In the genomic region with DNA sequence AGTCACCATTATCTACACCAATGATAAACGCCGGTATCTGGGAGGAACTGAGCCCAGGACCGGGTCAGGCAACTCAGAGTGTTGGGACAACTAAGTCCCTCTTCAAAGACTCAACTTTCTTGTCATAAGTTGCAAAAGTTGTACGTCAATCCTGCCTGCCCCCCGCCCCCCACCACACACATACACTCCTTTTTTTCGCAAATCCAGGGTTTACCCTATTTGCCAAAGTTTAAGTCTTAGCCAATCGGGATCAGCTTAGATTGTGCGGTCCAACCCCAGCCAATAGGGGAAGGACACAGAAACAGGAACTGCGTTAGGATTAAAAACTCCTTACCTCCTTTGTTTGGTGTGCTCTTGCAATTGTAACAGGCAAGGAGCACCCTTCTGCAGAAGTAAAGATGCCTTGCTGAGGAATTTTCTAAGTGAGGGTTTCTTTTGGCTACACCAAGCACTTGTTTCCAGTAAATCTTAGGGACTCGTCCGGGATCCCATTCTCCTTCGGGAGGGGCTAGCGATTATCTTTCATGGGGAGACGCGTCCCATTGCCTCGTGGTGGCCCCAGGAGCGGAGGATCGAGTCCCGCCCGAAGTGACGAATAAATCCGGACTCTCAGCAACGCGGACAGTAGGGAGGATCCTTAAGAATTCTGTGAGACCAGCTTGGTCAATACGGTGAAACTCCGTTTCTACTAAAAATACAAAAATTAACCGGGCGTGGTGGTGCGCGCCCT, we compare ENCODE assay signal across 8 cellular contexts.
DNase-seq lines count a peak whose midpoint lies in the region; ATAC-seq and TF ChIP-seq lines count a peak whose summit lies in the region.

No MANE protein-coding gene starts in this region.

- peak; percentile 31 for ATAC-seq in GM19463 (IDR thresholded peaks at IDR 0.05; ENCODE audit: unreplicated experiment)

- TF ChIP-seq CTCF in brain (conservative IDR thresholded peaks at IDR 0.05) (peak in 1 of 2 experiments; percentile 9), sigmoid colon (IDR thresholded peaks at IDR 0.05) (no peak)

- DNase-seq in DMS53 treated with DMSO at 0.1 percent for 48 hours (lab: John Stamatoyannopoulos, UW; ENCODE audit: unreplicated experiment) (peak; percentile 49), HK-2 (ENCODE audit: unreplicated experiment) (peak; percentile 37), SJSA1 (ENCODE audit: low read depth in 1 of 2, low spot score in 2 of 2) (peak; percentile 65 to 85), sigmoid colon (peak; percentile 87), NCI-H1694 (lab: John Stamatoyannopoulos, UW) (no peak)

- peaks cover 10% of the 10 kb centered on the region for H3K4me1 Mint-ChIP-seq in brain

- H3K4me3 Mint-ChIP-seq in brain: peak overlapping the region; percentile 96 to 100 (median 98)

- peak overlapping the region; percentile 70 to 96 (median 92) for H3K27ac Mint-ChIP-seq in brain

- TF ChIP-seq EP300 in sigmoid colon (IDR thresholded peaks at IDR 0.05): no peak

- H3K9me3 ChIP-seq in SJSA1 (replicated peaks) (no peaks in the 10 kb centered on the region), iPS-18c (ENCODE audit: control insufficient read depth, insufficient read depth, low read length) (no peaks in the 10 kb centered on the region), sigmoid colon (no peaks in the 10 kb centered on the region)

- intact Hi-C loops in sigmoid colon (cut with DNase I): loop anchor here (5.0 kb wide), 4 partner anchors 51 to 719 kb away; a partner anchor contains a TSS

- H3K4me3 ChIP-seq in SJSA1 (peak overlapping the region; percentile 60), iPS-18c (ENCODE audit: insufficient read depth, low read depth, low read length) (peak overlapping the region; percentile 96), sigmoid colon (peak overlapping the region; percentile 80 to 100 (median 96))

- no peaks in the 10 kb centered on the region for H3K36me3 Mint-ChIP-seq in brain

- WGBS in sigmoid colon, 2 donors: 3 to 4% methylated on average over 30 of the region's 30 CpGs

- TF ChIP-seq POLR2A in sigmoid colon (IDR thresholded peaks at IDR 0.05): peak in 1 of 2 donors; percentile 26

- H3K4me1 ChIP-seq in SJSA1 (replicated peaks): no peaks in the 10 kb centered on the region
- peaks cover 0 to 13% (median 3%) of the 10 kb centered on the region in 4 donors for H3K4me1 ChIP-seq in sigmoid colon

- H3K9me3 Mint-ChIP-seq in brain: peaks cover 2 to 12% (median 5%) of the 10 kb centered on the region in 5 experiments

- H3K27me3 ChIP-seq in SJSA1 (replicated peaks): no peaks in the 10 kb centered on the region
- no peaks in the 10 kb centered on the region for H3K27me3 ChIP-seq in sigmoid colon

- H3K27me3 Mint-ChIP-seq in brain: peaks cover 54% of the 10 kb centered on the region

- peak overlapping the region; percentile 10; the same call in 1 of the 2 replicates for H3K27ac ChIP-seq in SJSA1
- peak overlapping the region; percentile 85 to 91 (median 88) for H3K27ac ChIP-seq in sigmoid colon

- no peaks in the 10 kb centered on the region for H3K36me3 ChIP-seq in SJSA1
- no peaks in the 10 kb centered on the region for H3K36me3 ChIP-seq in sigmoid colon
